21 cellular contexts compared by ENCODE assay signal in genomic region chr20:24572140-24572539, GRCh38.
"Had no signal": no experiment of that assay in that cellular context is flagged by ENCODE, and none has a peak within 500 bp of the region (broad histone marks: within the 10 kb centered on the region; RNA-seq: fewer than 3 reads in every experiment).

No MANE protein-coding gene starts in this region.

- H3K4me3 ChIP-seq: K562 had no signal

- H3K27ac ChIP-seq: HL-60, KMS-11, RWPE1 had no signal

- DNase-seq: Kasumi-1, MM.1S, NCI-H1092 treated with DMSO at 0.1 percent for 48 hours, NCI-H1436, NCI-H187, NCI-H2029, NCI-H2081 treated with DMSO at 0.1 percent for 48 hours, NCI-H2171, NCI-H226, NCI-H446, NCI-H510A, NCI-H524 treated with DMSO at 0.1 percent for 48 hours, NCI-H69, NCI-H774, PC-3, SHP77, SK-N-SH had no signal

- H3K9me3 ChIP-seq: SK-N-SH had no signal
